In genomic region chr13:51044023-51044665, GRCh38 we compare ENCODE assay signal across 28 cellular contexts.
DNase-seq lines count a peak whose midpoint lies in the region; ATAC-seq, FAIRE-seq and TF ChIP-seq lines count a peak whose summit lies in the region.
"Had no signal": no experiment of that assay in that cellular context is flagged by ENCODE, and none has a peak within 500 bp of the region (broad histone marks: within the 10 kb centered on the region; RNA-seq: fewer than 3 reads in every experiment).

No MANE protein-coding gene starts in this region.

- H3K4ac ChIP-seq in H1 (replicated peaks; ENCODE audit: insufficient read length, low read depth, low read length) = no peak overlapping the region

- no peak overlapping the region for H4K5ac ChIP-seq in H1 (ENCODE audit: insufficient read length, low read depth, low read length)

- no peak overlapping the region for H3K4me2 ChIP-seq in H1 (ENCODE audit: insufficient read depth in 1 of 2, low read depth in 2 of 2, low read length in 2 of 2)

- no peak overlapping the region for H2BK15ac ChIP-seq in H1 (ENCODE audit: low read length)

- no peak overlapping the region for H4K91ac ChIP-seq in H1 (replicated peaks; ENCODE audit: insufficient read length, low read length)

- ATAC-seq in HG02610 (IDR thresholded peaks at IDR 0.05; ENCODE audit: unreplicated experiment) = no peak
- ATAC-seq: Panc1; stimulated activated naive B cell treated with anti-CD40 and anti-IgM and Interleukin-4, amounts not matched to agents 10 μg/mL and 1 μg/mL and 100 μg/mL, for 72 hours; upper lobe of right lung had no signal

- no peaks in the 10 kb centered on the region for H3K79me1 ChIP-seq in H1 (ENCODE audit: low read depth, low read length)

- DNase-seq in SHP77 (lab: John Stamatoyannopoulos, UW) (peak; percentile 59 to 64), SHP77 treated with DMSO at 0.1 percent for 48 hours (lab: John Stamatoyannopoulos, UW) (no peak), NCI-H146 treated with DMSO at 0.1 percent for 48 hours (lab: John Stamatoyannopoulos, UW; ENCODE audit: unreplicated experiment) (peak; percentile 31), H1 (ENCODE audit: low read depth in 1 of 2, low spot score in 2 of 2) (peak in 1 of 2 experiments; percentile 46), osteocyte (ENCODE audit: extremely low spot score, unreplicated experiment) (peak; percentile 74), NOMO-1 (lab: John Stamatoyannopoulos, UW; ENCODE audit: unreplicated experiment in 2 of 2) (no peak), cardiac septum (ENCODE audit: low spot score) (no peak)
- DNase-seq: activated CD4-positive, alpha-beta T cell treated with anti-CD3 and anti-CD28 coated beads, Interleukin-2, amount 50 U/mL, for 48 hours; activated naive CD4-positive, alpha-beta T cell treated with anti-CD3 and anti-CD28 coated beads, Interleukin-2, amount 10 ng/mL, durations not matched to agents 7 days and 5 days; brain microvascular endothelial cell; CD8-positive, alpha-beta memory T cell; KBM-7; mesenchymal stem cell; NCI-H1694 treated with DMSO at 0.1 percent for 48 hours; SIG-M5; sigmoid colon; stimulated activated CD4-positive, alpha-beta T cell treated with anti-CD3 and anti-CD28 coated beads, Interleukin-4, amount 100 ng/mL, for 4 hours; stimulated activated naive B cell treated with anti-CD40 and anti-IgM and Interleukin-4, amounts not matched to agents 10 μg/mL and 1 μg/mL and 100 μg/mL, for 72 hours; SW 1271; T-helper 9 cell; upper lobe of right lung had no signal

- H2BK12ac ChIP-seq in H1 (ENCODE audit: low read depth, low read length) = no peak overlapping the region

- H3K4me1 ChIP-seq in H1 (replicated peaks in 1 of 4; ENCODE audit: control insufficient read depth in 3 of 4, insufficient read depth in 4 of 4, low read length in 3 of 4) = no peaks in the 10 kb centered on the region
- H3K4me1 ChIP-seq: prostate gland, sigmoid colon, upper lobe of right lung had no signal

- no peak overlapping the region for H3K56ac ChIP-seq in H1 (replicated peaks; ENCODE audit: insufficient read length, low read depth, low read length)

- no peaks in the 10 kb centered on the region for H3K9me3 ChIP-seq in H1 (ENCODE audit: insufficient read depth in 2 of 2, low read depth in 1 of 2, low read length in 1 of 2)
- H3K9me3 ChIP-seq: prostate gland, sigmoid colon, upper lobe of right lung had no signal

- H3K18ac ChIP-seq in H1 (ENCODE audit: extremely low read depth, low read length) = no peak overlapping the region

- no peak overlapping the region for H2BK5ac ChIP-seq in H1 (ENCODE audit: low read depth, low read length)

- no peak overlapping the region for H3K27ac ChIP-seq in H1 (ENCODE audit: low read depth, low read length)
- H3K27ac ChIP-seq: brain microvascular endothelial cell, prostate gland, sigmoid colon, upper lobe of right lung had no signal

- H3K23ac ChIP-seq in H1 (ENCODE audit: insufficient read length) = no peak overlapping the region

- H3K14ac ChIP-seq in H1 (ENCODE audit: insufficient read length) = no peak overlapping the region

- no peak overlapping the region for H2AFZ ChIP-seq in H1 (ENCODE audit: low read length)

- no peak for TF ChIP-seq EP300 in H1 (IDR thresholded peaks at IDR 0.05; ENCODE audit: borderline replicate concordance in 1 of 2, low read depth in 2 of 2, low read length in 2 of 2)

- no peaks in the 10 kb centered on the region for H3K79me2 ChIP-seq in H1 (ENCODE audit: control insufficient read depth in 1 of 2, insufficient read depth in 2 of 2, low read length in 2 of 2)

- no peaks in the 10 kb centered on the region for H3K36me3 ChIP-seq in H1 (ENCODE audit: control insufficient read depth in 2 of 4, insufficient read depth in 4 of 4, low read length in 3 of 4)
- H3K36me3 ChIP-seq: brain microvascular endothelial cell, prostate gland, sigmoid colon, upper lobe of right lung had no signal

- H2AK5ac ChIP-seq in H1 (ENCODE audit: low read depth, low read length) = no peak overlapping the region

- H2BK120ac ChIP-seq in H1 (replicated peaks; ENCODE audit: low read depth, low read length) = no peak overlapping the region

- no peak overlapping the region for H3K4me3 Mint-ChIP-seq in osteocyte (ENCODE audit: unreplicated experiment)
- H3K4me3 Mint-ChIP-seq: activated naive CD4-positive, alpha-beta T cell treated with anti-CD3 and anti-CD28 coated beads, Interleukin-2, amount 10 ng/mL, durations not matched to agents 7 days and 5 days; activated T-helper 1 cell treated with anti-CD3 and anti-CD28 coated beads, Interleukin-12 subunit alpha, Interleukin-12 subunit beta, Interleukin-2, Interleukin-4 antibody, amounts not matched to agents 30 ng/mL and 10 ng/mL and 1 ng/mL, durations not matched to agents 14 hours and 24 hours and 36 hours; B cell; CD8-positive, alpha-beta memory T cell; stimulated activated naive B cell treated with anti-CD40 and anti-IgM and Interleukin-4, amounts not matched to agents 10 μg/mL and 1 μg/mL and 100 μg/mL, for 72 hours had no signal

- peaks cover 16% of the 10 kb centered on the region for H3K27me3 Mint-ChIP-seq in osteocyte (ENCODE audit: unreplicated experiment)

- H4K20me1 ChIP-seq in H1 (replicated peaks in 1 of 2; ENCODE audit: control insufficient read depth in 1 of 2, insufficient read depth in 2 of 2, low read length in 2 of 2) = no peaks in the 10 kb centered on the region

- no peak overlapping the region for H2BK20ac ChIP-seq in H1 (ENCODE audit: low read length)

- H3K27me3 ChIP-seq in H1 (replicated peaks in 1 of 4; ENCODE audit: control insufficient read depth in 3 of 4, extremely low read depth in 1 of 4, insufficient read depth in 3 of 4, low read length in 3 of 4) = no peaks in the 10 kb centered on the region
- H3K27me3 ChIP-seq: brain microvascular endothelial cell, sigmoid colon, upper lobe of right lung had no signal

- H3K4me3 ChIP-seq in H1 (ENCODE audit: extremely low read depth in 1 of 4, insufficient read depth in 2 of 4, low read depth in 3 of 4, low read length in 4 of 4) = no peak overlapping the region
- H3K4me3 ChIP-seq: prostate gland, sigmoid colon, upper lobe of right lung had no signal

- TF ChIP-seq POLR2A in H1 (IDR thresholded peaks at IDR 0.05; ENCODE audit: control extremely low read depth in 1 of 2, low read depth in 2 of 2, low read length in 2 of 2) = no peak

- H3K36me3 Mint-ChIP-seq in osteocyte (ENCODE audit: unreplicated experiment) = no peaks in the 10 kb centered on the region
- H3K36me3 Mint-ChIP-seq: activated naive CD4-positive, alpha-beta T cell treated with anti-CD3 and anti-CD28 coated beads, Interleukin-2, amount 10 ng/mL, durations not matched to agents 7 days and 5 days; CD8-positive, alpha-beta memory T cell; stimulated activated naive B cell treated with anti-CD40 and anti-IgM and Interleukin-4, amounts not matched to agents 10 μg/mL and 1 μg/mL and 100 μg/mL, for 72 hours had no signal

- peak; percentile 25 to 49; a peak in 2 of 4 replicates for TF ChIP-seq RAD21 in H1 (IDR thresholded peaks at IDR 0.05 in 1 of 2, conservative IDR thresholded peaks at IDR 0.05 in 1 of 2; ENCODE audit: low read depth in 2 of 2, low read length in 2 of 2)

- no peak overlapping the region for H3K27ac Mint-ChIP-seq in osteocyte (ENCODE audit: unreplicated experiment)
- H3K27ac Mint-ChIP-seq: activated naive CD4-positive, alpha-beta T cell treated with anti-CD3 and anti-CD28 coated beads, Interleukin-2, amount 10 ng/mL, durations not matched to agents 7 days and 5 days; activated T-helper 1 cell treated with anti-CD3 and anti-CD28 coated beads, Interleukin-12 subunit alpha, Interleukin-12 subunit beta, Interleukin-2, Interleukin-4 antibody, amounts not matched to agents 30 ng/mL and 10 ng/mL and 1 ng/mL, durations not matched to agents 14 hours and 24 hours and 36 hours; B cell; CD8-positive, alpha-beta memory T cell; stimulated activated naive B cell treated with anti-CD40 and anti-IgM and Interleukin-4, amounts not matched to agents 10 μg/mL and 1 μg/mL and 100 μg/mL, for 72 hours had no signal

- no peaks in the 10 kb centered on the region; the same call in 1 of the 2 replicates for H3K23me2 ChIP-seq in H1 (ENCODE audit: low read depth, low read length)

- H3K4me1 Mint-ChIP-seq in osteocyte (ENCODE audit: unreplicated experiment) = peaks cover 4% of the 10 kb centered on the region
- H3K4me1 Mint-ChIP-seq: activated naive CD4-positive, alpha-beta T cell treated with anti-CD3 and anti-CD28 coated beads, Interleukin-2, amount 10 ng/mL, durations not matched to agents 7 days and 5 days; B cell; CD8-positive, alpha-beta memory T cell; stimulated activated naive B cell treated with anti-CD40 and anti-IgM and Interleukin-4, amounts not matched to agents 10 μg/mL and 1 μg/mL and 100 μg/mL, for 72 hours had no signal

- no peaks in the 10 kb centered on the region for H3K9me3 Mint-ChIP-seq in osteocyte (ENCODE audit: unreplicated experiment)
- H3K9me3 Mint-ChIP-seq: activated naive CD4-positive, alpha-beta T cell treated with anti-CD3 and anti-CD28 coated beads, Interleukin-2, amount 10 ng/mL, durations not matched to agents 7 days and 5 days; activated T-helper 1 cell treated with anti-CD3 and anti-CD28 coated beads, Interleukin-12 subunit alpha, Interleukin-12 subunit beta, Interleukin-2, Interleukin-4 antibody, amounts not matched to agents 30 ng/mL and 10 ng/mL and 1 ng/mL, durations not matched to agents 14 hours and 24 hours and 36 hours; CD8-positive, alpha-beta memory T cell; stimulated activated naive B cell treated with anti-CD40 and anti-IgM and Interleukin-4, amounts not matched to agents 10 μg/mL and 1 μg/mL and 100 μg/mL, for 72 hours had no signal

- FAIRE-seq in H1 (lab: Jason Lieb, UNC) = peak; percentile 32
- FAIRE-seq: H54, HTR-8/SVneo had no signal

- POLR2A ChIA-PET in H1 (lab: Charles Lee; ENCODE audit: partially characterized antibody) = interaction anchor here (1.0 kb wide), 1 partner anchor 38 kb away, joined by 3 read pairs; no protein-coding TSS in a partner anchor

- CTCF ChIA-PET in H1 (lab: Charles Lee; ENCODE audit: partially characterized antibody) = interaction anchor here (0.7 to 4.5 kb wide), 22 partner anchors 9 to 1183 kb away, joined by 3 to 24 read pairs (median 4); no protein-coding TSS in a partner anchor

- H4K8ac ChIP-seq in H1 (ENCODE audit: extremely low read depth, insufficient read depth, low read length) = no peak overlapping the region; the same call in 1 of the 2 replicates

- 93% methylated on average over 13 of the region's 13 CpGs; no CpG with 5 or more reads in 1 of the 2 experiments for WGBS in H1 (ENCODE audit: extremely low coverage in 1 of 2, insufficient coverage in 1 of 2, insufficient read length in 1 of 2, insufficient replicate concordance in 2 of 2, low coverage in 1 of 2, low lambda C conversion rate in 2 of 2, missing lambda C conversion rate in 1 of 2), 2 experiments

- TF ChIP-seq CTCF in H1 (IDR thresholded peaks at IDR 0.05; ENCODE audit: control extremely low read depth in 1 of 3, insufficient read depth in 1 of 3, low read depth in 1 of 3, low read length in 3 of 3) = peak; percentile 31 to 49 (median 39); a peak in 2 of 4 replicates
- no peak for TF ChIP-seq CTCF in osteocyte (IDR thresholded peaks at IDR 0.05)

- intact Hi-C loops in cardiac septum (cut with DNase I) = no loop called here

- H3K9ac ChIP-seq in H1 (replicated peaks in 1 of 4; ENCODE audit: extremely low read depth in 1 of 4, low read depth in 3 of 4, low read length in 3 of 4) = no peak overlapping the region

TF ChIP-seq in H1, 55 proteins besides CTCF, POLR2A, EP300 and RAD21:
- no peak for TF ChIP-seq EGR1 (IDR thresholded peaks at IDR 0.05; ENCODE audit: borderline replicate concordance, low read depth, low read length)

Comparison
In these comparisons a context has a peak if more than half of its experiments do, and no peak if none do; other contexts are left out.
1. DNase-seq: peak in SHP77 (2 of 2), NCI-H146 treated with DMSO at 0.1 percent for 48 hours (single experiment) and osteocyte (single experiment); none in SHP77 treated with DMSO at 0.1 percent for 48 hours (single experiment), NOMO-1 (0 of 2) and cardiac septum (single experiment).